Comparison of ENCODE assay signal across 1 cellular context in the genomic region with DNA sequence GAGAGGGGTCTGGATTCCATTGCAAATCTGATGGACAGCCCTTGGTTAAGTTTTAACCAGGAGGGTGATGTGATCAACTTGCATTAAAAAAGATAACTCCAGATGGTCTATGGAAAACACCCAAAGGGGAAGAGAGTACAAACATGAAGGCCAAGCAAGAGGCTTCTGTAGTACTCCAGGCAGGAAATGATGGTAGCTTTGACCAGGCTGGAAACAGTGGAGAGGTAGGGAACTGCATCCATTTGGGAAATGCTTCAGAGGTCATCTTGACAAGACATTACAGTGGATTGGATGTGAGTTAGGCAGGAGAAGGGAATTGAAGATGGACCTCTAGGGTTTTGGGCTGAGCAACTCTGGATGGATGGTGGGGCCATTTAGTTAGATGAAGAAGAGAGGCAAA.
TF ChIP-seq lines count a peak whose summit lies in the region.

No MANE protein-coding gene starts in this region.

TF ChIP-seq in GM23338, 12 proteins besides CTCF, POLR2A, EP300 and RAD21 (continued from another document):
- TF ChIP-seq, protein P1, sequence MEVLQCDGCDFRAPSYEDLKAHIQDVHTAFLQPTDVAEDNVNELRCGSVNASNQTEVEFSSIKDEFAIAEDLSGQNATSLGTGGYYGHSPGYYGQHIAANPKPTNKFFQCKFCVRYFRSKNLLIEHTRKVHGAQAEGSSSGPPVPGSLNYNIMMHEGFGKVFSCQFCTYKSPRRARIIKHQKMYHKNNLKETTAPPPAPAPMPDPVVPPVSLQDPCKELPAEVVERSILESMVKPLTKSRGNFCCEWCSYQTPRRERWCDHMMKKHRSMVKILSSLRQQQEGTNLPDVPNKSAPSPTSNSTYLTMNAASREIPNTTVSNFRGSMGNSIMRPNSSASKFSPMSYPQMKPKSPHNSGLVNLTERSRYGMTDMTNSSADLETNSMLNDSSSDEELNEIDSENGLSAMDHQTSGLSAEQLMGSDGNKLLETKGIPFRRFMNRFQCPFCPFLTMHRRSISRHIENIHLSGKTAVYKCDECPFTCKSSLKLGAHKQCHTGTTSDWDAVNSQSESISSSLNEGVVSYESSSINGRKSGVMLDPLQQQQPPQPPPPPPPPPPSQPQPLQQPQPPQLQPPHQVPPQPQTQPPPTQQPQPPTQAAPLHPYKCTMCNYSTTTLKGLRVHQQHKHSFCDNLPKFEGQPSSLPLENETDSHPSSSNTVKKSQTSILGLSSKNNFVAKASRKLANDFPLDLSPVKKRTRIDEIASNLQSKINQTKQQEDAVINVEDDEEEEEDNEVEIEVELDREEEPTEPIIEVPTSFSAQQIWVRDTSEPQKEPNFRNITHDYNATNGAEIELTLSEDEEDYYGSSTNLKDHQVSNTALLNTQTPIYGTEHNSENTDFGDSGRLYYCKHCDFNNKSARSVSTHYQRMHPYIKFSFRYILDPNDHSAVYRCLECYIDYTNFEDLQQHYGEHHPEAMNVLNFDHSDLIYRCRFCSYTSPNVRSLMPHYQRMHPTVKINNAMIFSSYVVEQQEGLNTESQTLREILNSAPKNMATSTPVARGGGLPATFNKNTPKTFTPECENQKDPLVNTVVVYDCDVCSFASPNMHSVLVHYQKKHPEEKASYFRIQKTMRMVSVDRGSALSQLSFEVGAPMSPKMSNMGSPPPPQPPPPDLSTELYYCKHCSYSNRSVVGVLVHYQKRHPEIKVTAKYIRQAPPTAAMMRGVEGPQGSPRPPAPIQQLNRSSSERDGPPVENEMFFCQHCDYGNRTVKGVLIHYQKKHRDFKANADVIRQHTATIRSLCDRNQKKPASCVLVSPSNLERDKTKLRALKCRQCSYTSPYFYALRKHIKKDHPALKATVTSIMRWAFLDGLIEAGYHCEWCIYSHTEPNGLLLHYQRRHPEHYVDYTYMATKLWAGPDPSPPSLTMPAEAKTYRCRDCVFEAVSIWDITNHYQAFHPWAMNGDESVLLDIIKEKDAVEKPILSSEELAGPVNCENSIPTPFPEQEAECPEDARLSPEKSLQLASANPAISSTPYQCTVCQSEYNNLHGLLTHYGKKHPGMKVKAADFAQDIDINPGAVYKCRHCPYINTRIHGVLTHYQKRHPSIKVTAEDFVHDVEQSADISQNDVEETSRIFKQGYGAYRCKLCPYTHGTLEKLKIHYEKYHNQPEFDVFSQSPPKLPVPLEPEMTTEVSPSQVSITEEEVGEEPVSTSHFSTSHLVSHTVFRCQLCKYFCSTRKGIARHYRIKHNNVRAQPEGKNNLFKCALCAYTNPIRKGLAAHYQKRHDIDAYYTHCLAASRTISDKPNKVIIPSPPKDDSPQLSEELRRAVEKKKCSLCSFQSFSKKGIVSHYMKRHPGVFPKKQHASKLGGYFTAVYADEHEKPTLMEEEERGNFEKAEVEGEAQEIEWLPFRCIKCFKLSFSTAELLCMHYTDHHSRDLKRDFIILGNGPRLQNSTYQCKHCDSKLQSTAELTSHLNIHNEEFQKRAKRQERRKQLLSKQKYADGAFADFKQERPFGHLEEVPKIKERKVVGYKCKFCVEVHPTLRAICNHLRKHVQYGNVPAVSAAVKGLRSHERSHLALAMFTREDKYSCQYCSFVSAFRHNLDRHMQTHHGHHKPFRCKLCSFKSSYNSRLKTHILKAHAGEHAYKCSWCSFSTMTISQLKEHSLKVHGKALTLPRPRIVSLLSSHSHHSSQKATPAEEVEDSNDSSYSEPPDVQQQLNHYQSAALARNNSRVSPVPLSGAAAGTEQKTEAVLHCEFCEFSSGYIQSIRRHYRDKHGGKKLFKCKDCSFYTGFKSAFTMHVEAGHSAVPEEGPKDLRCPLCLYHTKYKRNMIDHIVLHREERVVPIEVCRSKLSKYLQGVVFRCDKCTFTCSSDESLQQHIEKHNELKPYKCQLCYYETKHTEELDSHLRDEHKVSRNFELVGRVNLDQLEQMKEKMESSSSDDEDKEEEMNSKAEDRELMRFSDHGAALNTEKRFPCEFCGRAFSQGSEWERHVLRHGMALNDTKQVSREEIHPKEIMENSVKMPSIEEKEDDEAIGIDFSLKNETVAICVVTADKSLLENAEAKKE (CRISPR knock-in tag; IDR thresholded peaks at IDR 0.05), result no peak
- no peak for TF ChIP-seq EZH2phosphoT487 (IDR thresholded peaks at IDR 0.05; ENCODE audit: unreplicated experiment)
- no peak for TF ChIP-seq JUNB (IDR thresholded peaks at IDR 0.05; ENCODE audit: unreplicated experiment)
- TF ChIP-seq ZNF114 (CRISPR knock-in tag; IDR thresholded peaks at IDR 0.05), result no peak
- TF ChIP-seq STAT1 (IDR thresholded peaks at IDR 0.05; ENCODE audit: unreplicated experiment), result no peak
